8 cellular contexts compared by ENCODE assay signal in the genomic region with DNA sequence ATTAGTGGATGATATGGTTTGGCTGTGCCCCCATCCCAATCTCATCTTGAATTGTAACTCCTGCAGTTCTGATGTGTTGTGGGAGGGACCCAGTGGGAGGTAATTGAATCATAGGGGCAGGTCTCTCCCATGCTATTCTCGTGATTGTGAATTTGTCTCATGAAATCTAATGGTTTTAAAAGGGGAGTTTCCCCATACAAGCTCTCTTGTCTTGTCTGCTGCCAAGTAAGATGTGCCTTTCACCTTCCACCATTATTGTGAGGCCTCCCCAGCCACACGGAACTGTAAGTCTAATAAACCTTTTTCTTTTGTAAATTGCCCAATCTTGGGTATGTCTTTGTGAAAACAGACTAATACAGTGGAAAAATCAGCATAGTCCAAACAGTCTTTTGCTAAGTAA.
"Had no signal": no experiment of that assay in that cellular context is flagged by ENCODE, and none has a peak within 500 bp of the region (broad histone marks: within the 10 kb centered on the region; RNA-seq: fewer than 3 reads in every experiment).

No MANE protein-coding gene starts in this region.

- H3K4me3 ChIP-seq: GM23248, GM23338 had no signal

- ATAC-seq: GM23338, HCT116 had no signal

- H3K27ac ChIP-seq: GM23248 had no signal

- DNase-seq: GM23248, GOT3, H7, H9, HCEC 1CT, HFFc6 had no signal
